10 cellular contexts compared by ENCODE assay signal in the genomic region with DNA sequence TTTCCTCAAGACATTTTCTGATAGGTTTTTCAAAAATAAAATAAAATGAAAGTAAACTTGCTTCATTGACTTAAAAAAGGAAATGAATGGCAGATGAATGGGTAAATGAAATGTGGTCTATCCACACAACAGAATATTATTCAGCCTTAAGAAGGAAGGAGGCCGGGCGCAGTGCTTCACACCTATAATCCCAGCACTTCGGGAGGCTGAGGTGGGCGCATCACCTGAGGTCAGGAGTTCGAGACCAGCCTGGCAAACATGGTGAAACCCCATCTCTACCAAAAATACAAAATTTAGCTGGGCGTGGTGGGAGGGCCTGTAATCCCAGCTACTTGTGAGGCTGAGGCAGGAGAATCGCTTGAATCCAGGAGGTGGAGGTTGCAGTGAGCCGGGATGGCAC. TPM values are rescaled to one million over a fixed set of nuclear protein-coding genes. Genes with fewer than 3 reads are reported as not detected.
"Had no signal": no experiment of that assay in that cellular context is flagged by ENCODE, and none has a peak within 500 bp of the region (broad histone marks: within the 10 kb centered on the region; RNA-seq: fewer than 3 reads in every experiment).

No MANE protein-coding gene starts in this region.

RNA-seq across cellular contexts. Expression of a gene that starts 3.7 kb away (rescaled TPM):
- total RNA-seq: activated B cell treated with CpG ODN at 0.5 μM for 24 hours; activated CD4-positive, alpha-beta memory T cell treated with anti-CD3 and anti-CD28 coated beads, Interleukin-2, amount 10 ng/mL, durations not matched to agents 7 days and 5 days; activated CD4-positive, alpha-beta T cell treated with anti-CD3 and anti-CD28 coated beads for 36 hours; activated CD4-positive, alpha-beta T cell treated with anti-CD3 and anti-CD28 coated beads, Interleukin-2, amount 10 ng/mL, durations not matched to agents 7 days and 5 days; activated CD8-positive, alpha-beta memory T cell treated with anti-CD3 and anti-CD28 coated beads, Interleukin-2, amount 10 ng/mL, durations not matched to agents 7 days and 5 days; activated CD8-positive, alpha-beta T cell treated with anti-CD3 and anti-CD28 coated beads, Interleukin-2, amount 10 ng/mL, durations not matched to agents 7 days and 5 days; activated naive CD4-positive, alpha-beta T cell treated with anti-CD3 and anti-CD28 coated beads for 36 hours; activated naive CD8-positive, alpha-beta T cell treated with anti-CD3 and anti-CD28 coated beads, Interleukin-2, amount 10 ng/mL, durations not matched to agents 7 days and 5 days; bronchial epithelial cell; cardiac muscle cell had no signal
- polyA plus RNA-seq: cardiac muscle cell had no signal
